Comparison of ENCODE assay signal across 9 cellular contexts in genomic region chr14:31945074-31945613, GRCh38.
DNase-seq lines count a peak whose midpoint lies in the region; ATAC-seq and TF ChIP-seq lines count a peak whose summit lies in the region.
"Had no signal": no experiment of that assay in that cellular context is flagged by ENCODE, and none has a peak within 500 bp of the region (broad histone marks: within the 10 kb centered on the region; RNA-seq: fewer than 3 reads in every experiment).

No MANE protein-coding gene starts in this region.

- no peak overlapping the region for H3K27ac ChIP-seq in uterus

- H3K27me3 Mint-ChIP-seq in WTC11 (ENCODE audit: low read depth), result no peaks in the 10 kb centered on the region
- no peaks in the 10 kb centered on the region for H3K27me3 Mint-ChIP-seq in stimulated activated naive B cell treated with anti-CD40 and anti-IgM and Interleukin-4, amounts not matched to agents 10 μg/mL and 1 μg/mL and 100 μg/mL, for 72 hours

- no peaks in the 10 kb centered on the region; the same call in 1 of the 2 replicates for H3K4me1 ChIP-seq in HAP-1
- no peaks in the 10 kb centered on the region for H3K4me1 ChIP-seq in uterus

- DNase-seq in activated T-cell treated with anti-CD3 and anti-CD28 coated beads, Interleukin-2, amount 50 U/mL, for 1 hour, result peak; percentile 21
- no peak for DNase-seq in activated T-cell treated with anti-CD3 and anti-CD28 coated beads for 4 hours
- DNase-seq in WTC11 (ENCODE audit: low spot score), result no peak
- no peak for DNase-seq in stimulated activated naive B cell treated with anti-CD40 and anti-IgM and Interleukin-4, amounts not matched to agents 10 μg/mL and 1 μg/mL and 100 μg/mL, for 72 hours
- DNase-seq in HAP-1 (ENCODE audit: low spot score in 2 of 2), result no peak
- DNase-seq in uterus, result no peak
- no peak for DNase-seq in NCI-H345 (lab: John Stamatoyannopoulos, UW)
- DNase-seq: activated CD4-positive, alpha-beta T cell treated with anti-CD3 and anti-CD28 coated beads, Interleukin-2, amount 50 U/mL, for 4 hours had no signal

- H3K27me3 ChIP-seq in HAP-1 (ENCODE audit: low read depth), result no peaks in the 10 kb centered on the region
- no peaks in the 10 kb centered on the region for H3K27me3 ChIP-seq in uterus

- no peaks in the 10 kb centered on the region for H3K36me3 ChIP-seq in HAP-1 (replicated peaks)
- no peaks in the 10 kb centered on the region for H3K36me3 ChIP-seq in uterus

- H3K27ac Mint-ChIP-seq in WTC11, result no peak overlapping the region
- H3K27ac Mint-ChIP-seq in stimulated activated naive B cell treated with anti-CD40 and anti-IgM and Interleukin-4, amounts not matched to agents 10 μg/mL and 1 μg/mL and 100 μg/mL, for 72 hours, result no peak overlapping the region

- no peak for TF ChIP-seq POLR2A in uterus (IDR thresholded peaks at IDR 0.05)

- CTCF ChIA-PET in WTC11 (lab: Charles Lee), result no interaction called here

- in situ Hi-C loops in HAP-1 (cut with MboI; ENCODE audit: low sequenced_read_pairs), result no loop called here

- intact Hi-C loops in uterus (cut with DNase I; ENCODE audit: low total_unique reads), result no loop called here

- H3K4me1 Mint-ChIP-seq in WTC11, result peaks cover 20% of the 10 kb centered on the region
- H3K4me1 Mint-ChIP-seq in stimulated activated naive B cell treated with anti-CD40 and anti-IgM and Interleukin-4, amounts not matched to agents 10 μg/mL and 1 μg/mL and 100 μg/mL, for 72 hours, result peaks cover 15 to 18% of the 10 kb centered on the region in 2 donors

- no peaks in the 10 kb centered on the region for H3K36me3 Mint-ChIP-seq in WTC11
- H3K36me3 Mint-ChIP-seq in stimulated activated naive B cell treated with anti-CD40 and anti-IgM and Interleukin-4, amounts not matched to agents 10 μg/mL and 1 μg/mL and 100 μg/mL, for 72 hours, result no peaks in the 10 kb centered on the region

- POLR2A ChIA-PET in WTC11 (lab: Charles Lee), result no interaction called here

- no peaks in the 10 kb centered on the region for H3K9me3 ChIP-seq in HAP-1
- no peaks in the 10 kb centered on the region for H3K9me3 ChIP-seq in uterus

- ATAC-seq in HG03135 (IDR thresholded peaks at IDR 0.05; ENCODE audit: unreplicated experiment) (peak; percentile 73), WTC11 (peak; percentile 65)
- peak; percentile 91 to 96 for ATAC-seq in stimulated activated naive B cell treated with anti-CD40 and anti-IgM and Interleukin-4, amounts not matched to agents 10 μg/mL and 1 μg/mL and 100 μg/mL, for 72 hours (replicated peaks)

- no peak overlapping the region for H3K4me3 ChIP-seq in HAP-1
- H3K4me3 ChIP-seq in uterus, result no peak overlapping the region

- no peaks in the 10 kb centered on the region for H3K9me3 Mint-ChIP-seq in WTC11
- no peaks in the 10 kb centered on the region for H3K9me3 Mint-ChIP-seq in stimulated activated naive B cell treated with anti-CD40 and anti-IgM and Interleukin-4, amounts not matched to agents 10 μg/mL and 1 μg/mL and 100 μg/mL, for 72 hours

- H3K4me3 Mint-ChIP-seq in WTC11, result no peak overlapping the region
- no peak overlapping the region for H3K4me3 Mint-ChIP-seq in stimulated activated naive B cell treated with anti-CD40 and anti-IgM and Interleukin-4, amounts not matched to agents 10 μg/mL and 1 μg/mL and 100 μg/mL, for 72 hours

- TF ChIP-seq CTCF in WTC11 (IDR thresholded peaks at IDR 0.05), result no peak
- TF ChIP-seq CTCF in uterus (IDR thresholded peaks at IDR 0.05), result no peak

TF ChIP-seq in WTC11, 78 proteins besides CTCF, POLR2A, EP300 and RAD21:
- TF ChIP-seq TCF7 (CRISPR knock-in tag; IDR thresholded peaks at IDR 0.05; ENCODE audit: low read depth), result no peak
- no peak for TF ChIP-seq SMAD3 (CRISPR knock-in tag; IDR thresholded peaks at IDR 0.05; ENCODE audit: borderline replicate concordance)
